In genomic region chr11:12686246-12687060, GRCh38 we compare ENCODE assay signal across 16 cellular contexts. TPM values are rescaled to one million over a fixed set of nuclear protein-coding genes. Genes with fewer than 3 reads are reported as not detected.
DNase-seq lines count a peak whose midpoint lies in the region; ATAC-seq and TF ChIP-seq lines count a peak whose summit lies in the region.
"Had no signal": no experiment of that assay in that cellular context is flagged by ENCODE, and none has a peak within 500 bp of the region (broad histone marks: within the 10 kb centered on the region; RNA-seq: fewer than 3 reads in every experiment).

No MANE protein-coding gene starts in this region.

- H3K4me3 Mint-ChIP-seq in stimulated activated naive B cell treated with anti-CD40 and anti-IgM and Interleukin-4, amounts not matched to agents 10 μg/mL and 1 μg/mL and 100 μg/mL, for 72 hours, result no peak overlapping the region
- H3K4me3 Mint-ChIP-seq: naive thymus-derived CD8-positive, alpha-beta T cell; T-helper 2 cell treated with Interferon-gamma antibody and Interleukin-4, amounts not matched to agents 5 μg/mL and 100 μg/mL, for 36 hours had no signal

- CTCF ChIA-PET in Panc1 (lab: Charles Lee), result no interaction called here

- H3K4me3 ChIP-seq in Panc1 (ENCODE audit: low read depth in 2 of 2, low read length in 2 of 2) (no peak overlapping the region), skeletal muscle satellite cell (ENCODE audit: low read length) (peak overlapping the region; percentile 46), foreskin fibroblast (ENCODE audit: low read depth in 1 of 2, low read length in 2 of 2) (no peak overlapping the region)
- H3K4me3 ChIP-seq: adrenal gland, heart right ventricle had no signal

- no peaks in the 10 kb centered on the region for H3K9me3 Mint-ChIP-seq in stimulated activated naive B cell treated with anti-CD40 and anti-IgM and Interleukin-4, amounts not matched to agents 10 μg/mL and 1 μg/mL and 100 μg/mL, for 72 hours
- H3K9me3 Mint-ChIP-seq: T-helper 2 cell treated with Interferon-gamma antibody and Interleukin-4, amounts not matched to agents 5 μg/mL and 100 μg/mL, for 36 hours had no signal

- TF ChIP-seq CTCF in Panc1 (IDR thresholded peaks at IDR 0.05), result no peak
- TF ChIP-seq CTCF in foreskin keratinocyte (conservative IDR thresholded peaks at IDR 0.05), result no peak
- TF ChIP-seq CTCF in foreskin fibroblast (IDR thresholded peaks at IDR 0.05; ENCODE audit: low read depth, low read length), result no peak

- H3K27me3 ChIP-seq in Panc1 (ENCODE audit: control insufficient read depth, insufficient read depth, low read length), result no peaks in the 10 kb centered on the region
- H3K27me3 ChIP-seq in foreskin keratinocyte, result no peaks in the 10 kb centered on the region
- H3K27me3 ChIP-seq in skeletal muscle satellite cell (ENCODE audit: control insufficient read depth, insufficient read depth, low read length), result no peaks in the 10 kb centered on the region
- H3K27me3 ChIP-seq: adrenal gland had no signal

- POLR2A ChIA-PET in Panc1 (lab: Charles Lee), result no interaction called here

- DNase-seq in ELF-1 (ENCODE audit: low read depth, low spot score) (peak; percentile 53), Panc1 (ENCODE audit: low read depth, low spot score) (no peak), foreskin keratinocyte (no peak), left cardiac atrium (no peak), foreskin fibroblast (no peak)
- DNase-seq in stimulated activated naive B cell treated with anti-CD40 and anti-IgM and Interleukin-4, amounts not matched to agents 10 μg/mL and 1 μg/mL and 100 μg/mL, for 72 hours, result no peak
- DNase-seq: activated CD4-positive, alpha-beta T cell treated with anti-CD3 and anti-CD28 coated beads for 48 hours; adrenal gland; heart right ventricle; left colon; naive thymus-derived CD8-positive, alpha-beta T cell; NCI-H82; Right ventricle myocardium superior had no signal

- peaks cover 30 to 73% of the 10 kb centered on the region in 2 donors for H3K27me3 Mint-ChIP-seq in stimulated activated naive B cell treated with anti-CD40 and anti-IgM and Interleukin-4, amounts not matched to agents 10 μg/mL and 1 μg/mL and 100 μg/mL, for 72 hours

- no peak overlapping the region for H3K27ac Mint-ChIP-seq in stimulated activated naive B cell treated with anti-CD40 and anti-IgM and Interleukin-4, amounts not matched to agents 10 μg/mL and 1 μg/mL and 100 μg/mL, for 72 hours
- H3K27ac Mint-ChIP-seq: naive thymus-derived CD8-positive, alpha-beta T cell; T-helper 2 cell treated with Interferon-gamma antibody and Interleukin-4, amounts not matched to agents 5 μg/mL and 100 μg/mL, for 36 hours had no signal

- H3K9ac ChIP-seq in skeletal muscle satellite cell (ENCODE audit: low read depth, low read length), result peak overlapping the region; percentile 74

- H3K36me3 ChIP-seq in Panc1 (ENCODE audit: control insufficient read depth, insufficient read depth, low read length) (no peaks in the 10 kb centered on the region), skeletal muscle satellite cell (ENCODE audit: insufficient read depth, low read length) (peaks cover 4% of the 10 kb centered on the region)
- H3K36me3 ChIP-seq: adrenal gland, heart right ventricle had no signal

- ATAC-seq in Panc1 (no peak), foreskin keratinocyte (no peak), left cardiac atrium (no peak), HG03159 (IDR thresholded peaks at IDR 0.05; ENCODE audit: unreplicated experiment) (no peak)
- ATAC-seq in stimulated activated naive B cell treated with anti-CD40 and anti-IgM and Interleukin-4, amounts not matched to agents 10 μg/mL and 1 μg/mL and 100 μg/mL, for 72 hours (replicated peaks), result no peak
- ATAC-seq: heart right ventricle; naive thymus-derived CD8-positive, alpha-beta T cell had no signal

- peak overlapping the region; percentile 74 for H3K4me2 ChIP-seq in skeletal muscle satellite cell (ENCODE audit: low read length)

- H3K4me1 ChIP-seq in Panc1 (ENCODE audit: control insufficient read depth, insufficient read depth, low read length), result peaks cover 95% of the 10 kb centered on the region
- H3K4me1 ChIP-seq in foreskin keratinocyte, result peaks cover 40% of the 10 kb centered on the region
- peaks cover 91% of the 10 kb centered on the region for H3K4me1 ChIP-seq in skeletal muscle satellite cell (ENCODE audit: control insufficient read depth, insufficient read depth, low read length)

- intact Hi-C loops in Panc1 (cut with micrococcal nuclease; ENCODE audit: unreplicated experiment) (no loop called here), left cardiac atrium (cut with DNase I) (loop anchor here in 1 of 2 donors (10.0 kb wide), 1 partner anchor 128 kb away; no protein-coding TSS in a partner anchor)

- no peaks in the 10 kb centered on the region for H3K9me3 ChIP-seq in Panc1 (ENCODE audit: control insufficient read depth, insufficient read depth, low read depth, low read length)
- H3K9me3 ChIP-seq in skeletal muscle satellite cell (replicated peaks; ENCODE audit: low read length), result no peaks in the 10 kb centered on the region
- H3K9me3 ChIP-seq: adrenal gland, heart right ventricle had no signal

- BruUV-seq in Panc1 (replicated peaks; lab: Mats Ljungman, UMichigan), result no TSS peak

- no peaks in the 10 kb centered on the region for H3K36me3 Mint-ChIP-seq in stimulated activated naive B cell treated with anti-CD40 and anti-IgM and Interleukin-4, amounts not matched to agents 10 μg/mL and 1 μg/mL and 100 μg/mL, for 72 hours
- H3K36me3 Mint-ChIP-seq: naive thymus-derived CD8-positive, alpha-beta T cell had no signal

- H3K27ac ChIP-seq in Panc1 (ENCODE audit: low read length) (peak overlapping the region; percentile 52; the same call in 1 of the 2 replicates), foreskin keratinocyte (peak overlapping the region; percentile 36)

- no peaks in the 10 kb centered on the region for H3K4me1 Mint-ChIP-seq in stimulated activated naive B cell treated with anti-CD40 and anti-IgM and Interleukin-4, amounts not matched to agents 10 μg/mL and 1 μg/mL and 100 μg/mL, for 72 hours

- in situ Hi-C loops in Panc1 (cut with HindIII; ENCODE audit: low pct_unique_long_range_greater_than_20kb, low sequenced_read_pairs), result no loop called here

RNA-seq across cellular contexts. Expression of gene TEAD1, which starts 12.2 kb away (rescaled TPM):
- 102 TPM for total RNA-seq in Panc1 (2021; ENCODE audit: unreplicated experiment)
- 37.0 TPM for polyA plus RNA-seq in Panc1 (2012; ENCODE audit: insufficient read length)
- total RNA-seq in foreskin keratinocyte, result 90.2 and 92.3 TPM in 2 replicates
- polyA plus RNA-seq in foreskin keratinocyte, result 5.8 and 8.4 TPM in 2 replicates
- 67.2 and 70.3 TPM in 2 replicates for total RNA-seq in skeletal muscle satellite cell (2012; rRNA removed)
- 10 to 100 TPM; 89.6 to 93.8 TPM for total RNA-seq in left cardiac atrium
- total RNA-seq: naive thymus-derived CD8-positive, alpha-beta T cell had no signal
- polyA plus RNA-seq: naive thymus-derived CD8-positive, alpha-beta T cell had no signal
